13 cellular contexts compared by ENCODE assay signal in the genomic region with DNA sequence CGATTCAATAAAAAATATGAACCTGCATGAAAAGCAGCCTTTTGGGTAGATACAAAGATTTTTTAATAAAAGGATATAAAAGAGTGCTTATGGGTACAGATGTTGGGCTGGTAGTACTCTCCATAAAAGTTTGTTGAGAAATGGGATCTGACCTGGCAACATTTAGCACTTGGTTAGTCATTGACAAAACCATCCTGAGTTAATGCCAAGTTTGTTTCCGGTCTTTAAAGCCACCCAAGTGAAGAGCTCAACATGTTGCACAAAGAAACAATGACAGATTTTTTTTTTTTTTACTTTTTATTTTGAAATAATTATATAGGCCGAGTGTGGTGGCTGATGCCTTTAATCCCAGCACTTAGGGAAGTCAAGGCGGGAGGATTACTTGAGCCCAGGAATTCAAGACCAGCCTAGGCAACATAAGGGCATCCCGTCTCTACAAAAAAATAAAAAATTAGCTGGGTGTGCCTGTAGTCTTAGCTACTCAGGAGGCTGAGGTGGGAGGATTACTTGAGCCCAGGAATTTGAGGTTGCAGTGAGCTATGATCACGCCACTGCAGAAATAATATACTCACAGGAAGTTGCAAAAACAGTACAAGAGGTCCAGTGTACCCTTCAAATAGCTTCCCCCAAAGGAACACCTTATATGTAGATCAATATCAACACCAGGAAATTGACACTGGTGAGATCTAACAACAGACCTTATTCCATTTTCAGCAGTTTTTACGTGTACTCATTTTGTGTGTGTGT. TPM values are rescaled to one million over a fixed set of nuclear protein-coding genes. Genes with fewer than 3 reads are reported as not detected.
DNase-seq lines count a peak whose midpoint lies in the region; ATAC-seq and TF ChIP-seq lines count a peak whose summit lies in the region.
"Had no signal": no experiment of that assay in that cellular context is flagged by ENCODE, and none has a peak within 500 bp of the region (broad histone marks: within the 10 kb centered on the region; RNA-seq: fewer than 3 reads in every experiment).

No MANE protein-coding gene starts in this region.

- no peaks in the 10 kb centered on the region for H3K4me1 ChIP-seq in transverse colon
- H3K4me1 ChIP-seq: body of pancreas had no signal

- H3K27me3 ChIP-seq in BJ (ENCODE audit: control insufficient read depth, insufficient read depth, low read length) (no peaks in the 10 kb centered on the region), transverse colon (no peaks in the 10 kb centered on the region)
- H3K27me3 ChIP-seq: body of pancreas had no signal

- in situ Hi-C loops in transverse colon (cut with MboI; ENCODE audit: low pct_ligation_motif_present in 1 of 4, low pct_unique_long_range_greater_than_20kb in 1 of 4, low sequenced_read_pairs in 3 of 4), result no loop called here

- H3K27me3 Mint-ChIP-seq in HFFc6 (ENCODE audit: insufficient read depth), result no peaks in the 10 kb centered on the region
- no peaks in the 10 kb centered on the region for H3K27me3 Mint-ChIP-seq in central memory CD8-positive, alpha-beta T cell

- peaks cover 54% of the 10 kb centered on the region for H3K4me1 Mint-ChIP-seq in HFFc6 (ENCODE audit: low read depth)
- H3K4me1 Mint-ChIP-seq in central memory CD8-positive, alpha-beta T cell, result peaks cover 15% of the 10 kb centered on the region

- WGBS in transverse colon (ENCODE audit: low coverage in 1 of 2), 2 donors, result 74% methylated on average over 7 of the region's 7 CpGs; no CpG with 5 or more reads in 1 of the 2 donors

- intact Hi-C loops in transverse colon (cut with DNase I; ENCODE audit: low total_unique reads), result no loop called here

- no peak for TF ChIP-seq POLR2A in transverse colon (IDR thresholded peaks at IDR 0.05)

- peak overlapping the region; percentile 45 for H3K27ac Mint-ChIP-seq in HFFc6
- no peak overlapping the region for H3K27ac Mint-ChIP-seq in central memory CD8-positive, alpha-beta T cell (ENCODE audit: low read depth)

- no peak for TF ChIP-seq EP300 in transverse colon (IDR thresholded peaks at IDR 0.05; ENCODE audit: low read depth)

- no peaks in the 10 kb centered on the region for H3K36me3 ChIP-seq in BJ (ENCODE audit: control insufficient read depth, insufficient read depth, low read length)
- no peaks in the 10 kb centered on the region for H3K36me3 ChIP-seq in transverse colon

- POLR2A ChIA-PET in BJ (lab: Charles Lee), result interaction anchor here (0.6 kb wide), 1 partner anchor 179 kb away, joined by 7 read pairs; no protein-coding TSS in a partner anchor

- peak; percentile 35 for DNase-seq in BJ (ENCODE audit: low read depth)
- peak; percentile 62 for DNase-seq in HFFc6
- DNase-seq in central memory CD8-positive, alpha-beta T cell (ENCODE audit: low spot score in 2 of 2), result no peak
- no peak for DNase-seq in left lobe of liver (ENCODE audit: low spot score)
- DNase-seq in NCI-H1930 (lab: John Stamatoyannopoulos, UW), result no peak
- no peak for DNase-seq in NCI-H2196 treated with DMSO at 0.1 percent for 48 hours (lab: John Stamatoyannopoulos, UW; ENCODE audit: unreplicated experiment)
- no peak for DNase-seq in SKM-1 treated with dmso at 0.1 percent for 144 hours (lab: John Stamatoyannopoulos, UW; ENCODE audit: unreplicated experiment)
- DNase-seq in transverse colon, result no peak
- DNase-seq: erythroblast; Kasumi-1; NCI-H2171 treated with DMSO at 0.1 percent for 48 hours; stimulated activated CD4-positive, alpha-beta T cell treated with anti-CD3 and anti-CD28 coated beads, Interleukin-12 subunit alpha, Interleukin-12 subunit beta, amount 100 ng/mL, for 4 hours had no signal

- CTCF ChIA-PET in BJ (lab: Yijun Ruan, JAX), result interaction anchor here (0.6 to 0.7 kb wide), 3 partner anchors 47 to 207 kb away, joined by 3 read pairs; no protein-coding TSS in a partner anchor

- H3K4me3 Mint-ChIP-seq in HFFc6, result no peak overlapping the region
- no peak overlapping the region for H3K4me3 Mint-ChIP-seq in central memory CD8-positive, alpha-beta T cell

- H3K36me3 Mint-ChIP-seq in HFFc6 (ENCODE audit: low read depth), result no peaks in the 10 kb centered on the region
- H3K36me3 Mint-ChIP-seq in central memory CD8-positive, alpha-beta T cell (ENCODE audit: insufficient read depth), result peaks cover 12% of the 10 kb centered on the region

- TF ChIP-seq CTCF in BJ (IDR thresholded peaks at IDR 0.05; ENCODE audit: insufficient read depth, low read depth, low read length) (no peak), HFFc6 (IDR thresholded peaks at IDR 0.05) (no peak), transverse colon (IDR thresholded peaks at IDR 0.05) (no peak)

- no peaks in the 10 kb centered on the region for H3K9me3 Mint-ChIP-seq in HFFc6
- H3K9me3 Mint-ChIP-seq in central memory CD8-positive, alpha-beta T cell, result no peaks in the 10 kb centered on the region

- no peak overlapping the region for H3K4me3 ChIP-seq in BJ (ENCODE audit: low read depth, low read length)
- H3K4me3 ChIP-seq in transverse colon, result no peak overlapping the region
- H3K4me3 ChIP-seq: body of pancreas had no signal

- H3K9me3 ChIP-seq in transverse colon, result no peaks in the 10 kb centered on the region
- H3K9me3 ChIP-seq: body of pancreas had no signal

- ATAC-seq in central memory CD8-positive, alpha-beta T cell (replicated peaks; ENCODE audit: extremely low read depth, poor library complexity, severe bottlenecking), result peak; percentile 46
- ATAC-seq in left lobe of liver, result peak; percentile 86
- ATAC-seq: body of pancreas had no signal

- H3K27ac ChIP-seq in transverse colon, result no peak overlapping the region
- H3K27ac ChIP-seq: body of pancreas had no signal

RNA-seq across cellular contexts. Expression of gene CHST7, which starts 16.6 kb away (rescaled TPM):
- polyA plus RNA-seq in BJ (2011; rRNA removed), result 2.5 and 2.7 TPM in 2 replicates
- 1.3 and 1.5 TPM in 2 replicates for polyA minus RNA-seq in BJ (2011; rRNA and poly(A)+ RNA removed)
- total RNA-seq in HFFc6 (2021; fragmentation: NEBNext Ultra II Directional; extraction: Animal tissue kit (Norgen Biotek cat#: 25700)), result 10 to 100 TPM; 16.1 to 17.8 (median 17.0) TPM
- 6.6 TPM for total RNA-seq in left lobe of liver
- 10 to 100 TPM in 1 of 4 donors, 1 to 10 TPM in 3; 4.9 to 10.3 (median 7.6) TPM for total RNA-seq in transverse colon

RNA-seq across cellular contexts. Expression of gene ZNF674, which starts 44.9 kb away (rescaled TPM):
- polyA plus RNA-seq in BJ (2011; rRNA removed), result 5.1 and 7.0 TPM in 2 replicates
- polyA minus RNA-seq in BJ (2011; rRNA and poly(A)+ RNA removed), result 10.0 and 17.8 TPM in 2 replicates
- total RNA-seq in HFFc6 (2021; fragmentation: NEBNext Ultra II Directional; extraction: Animal tissue kit (Norgen Biotek cat#: 25700)), result 1 to 10 TPM; 5.1 to 7.1 (median 6.5) TPM
- 1.8 TPM for total RNA-seq in left lobe of liver
- total RNA-seq in transverse colon, result 10 to 100 TPM in 1 of 4 donors, 1 to 10 TPM in 2, under 1 TPM in 1; 0.37 to 11.0 (median 5.6) TPM

Comparison
In these comparisons a context has a peak if more than half of its experiments do, and no peak if none do; other contexts are left out.
1. DNase-seq: peak in BJ (single experiment) and HFFc6 (single experiment); none in central memory CD8-positive, alpha-beta T cell (0 of 2), left lobe of liver (single experiment), NCI-H1930 (0 of 2), NCI-H2196 treated with DMSO at 0.1 percent for 48 hours (single experiment), SKM-1 treated with dmso at 0.1 percent for 144 hours (single experiment) and transverse colon (single experiment).